ENCODE assay signal across 8 cellular contexts in the genomic region with DNA sequence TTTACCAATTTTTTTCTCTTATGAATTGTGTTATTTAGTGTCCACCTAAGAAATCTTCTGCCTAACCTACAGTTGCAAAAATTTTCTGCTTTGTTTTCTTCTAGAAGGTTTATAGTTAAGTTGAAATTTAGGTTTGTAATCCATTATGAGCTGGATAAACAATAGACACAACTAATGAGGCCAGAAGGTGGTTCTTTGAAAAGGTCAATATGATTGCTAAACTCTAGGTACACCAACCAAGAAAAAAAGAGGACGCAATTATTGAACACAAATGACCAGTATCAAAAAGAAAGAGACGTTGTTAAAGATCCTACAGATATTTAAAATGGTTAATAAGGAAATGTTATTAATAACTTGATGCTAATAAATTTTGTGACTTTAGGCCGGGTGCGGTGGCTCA. TPM values are rescaled to one million over a fixed set of nuclear protein-coding genes. Genes with fewer than 3 reads are reported as not detected.
"Had no signal": no experiment of that assay in that cellular context is flagged by ENCODE, and none has a peak within 500 bp of the region (broad histone marks: within the 10 kb centered on the region; RNA-seq: fewer than 3 reads in every experiment).

No MANE protein-coding gene starts in this region.

- H3K4me3 Mint-ChIP-seq: H9 had no signal

- H3K4me1 Mint-ChIP-seq: H9 had no signal

- H3K9me3 Mint-ChIP-seq: H9 had no signal

- DNase-seq: H9, HCEC 1CT, KG1 had no signal

- ATAC-seq: K562 had no signal

RNA-seq across cellular contexts. Expression of gene ART1, which starts 42.5 kb away (rescaled TPM):
- total RNA-seq: GM23248, H1, H9, HT-29, IMR-90, K562 had no signal

RNA-seq across cellular contexts. Expression of gene ART5, which starts 45.6 kb away (rescaled TPM):
- total RNA-seq: GM23248, HT-29, IMR-90 had no signal
